17 cellular contexts compared by ENCODE assay signal in genomic region chr3:10259798-10260197, GRCh38. TPM values are rescaled to one million over a fixed set of nuclear protein-coding genes. Genes with fewer than 3 reads are reported as not detected.
DNase-seq lines count a peak whose midpoint lies in the region; ATAC-seq lines count a peak whose summit lies in the region.
"Had no signal": no experiment of that assay in that cellular context is flagged by ENCODE, and none has a peak within 500 bp of the region (broad histone marks: within the 10 kb centered on the region; RNA-seq: fewer than 3 reads in every experiment).

No MANE protein-coding gene starts in this region.

- CTCF ChIA-PET in CD8-positive, alpha-beta memory T cell (lab: Charles Lee), result interaction anchor here (1.2 kb wide), 1 partner anchor 28 kb away, joined by 3 read pairs; no protein-coding TSS in a partner anchor

- H3K36me3 Mint-ChIP-seq in activated T-cell treated with anti-CD3 and anti-CD28 coated beads, Interleukin-2, amount 50 U/mL, for 72 hours (ENCODE audit: insufficient read depth in 2 of 2), result peaks cover 23 to 43% of the 10 kb centered on the region in 2 donors
- H3K36me3 Mint-ChIP-seq in CD8-positive, alpha-beta memory T cell, result peaks cover 4 to 79% (median 28%) of the 10 kb centered on the region in 3 donors
- peaks cover 70% of the 10 kb centered on the region for H3K36me3 Mint-ChIP-seq in activated naive CD8-positive, alpha-beta T cell treated with anti-CD3 and anti-CD28 coated beads for 36 hours

- no peak overlapping the region for H3K4me3 ChIP-seq in CD8-positive, alpha-beta memory T cell (ENCODE audit: low read length)
- H3K4me3 ChIP-seq: Peyer's patch had no signal

- POLR2A ChIA-PET in CD8-positive, alpha-beta memory T cell (lab: Charles Lee), result no interaction called here

- peaks cover 65% of the 10 kb centered on the region for H3K4me1 Mint-ChIP-seq in activated T-cell treated with anti-CD3 and anti-CD28 coated beads, Interleukin-2, amount 50 U/mL, for 72 hours (ENCODE audit: low read depth)
- H3K4me1 Mint-ChIP-seq in CD8-positive, alpha-beta memory T cell, result peaks cover 71 to 90% (median 80%) of the 10 kb centered on the region in 3 donors
- H3K4me1 Mint-ChIP-seq in activated naive CD8-positive, alpha-beta T cell treated with anti-CD3 and anti-CD28 coated beads for 36 hours, result peaks cover 59% of the 10 kb centered on the region

- H3K27ac ChIP-seq in CD8-positive, alpha-beta memory T cell (ENCODE audit: low read depth, low read length), result no peak overlapping the region
- no peak overlapping the region for H3K27ac ChIP-seq in caudate nucleus (ENCODE audit: low read depth, low read length)
- H3K27ac ChIP-seq: Peyer's patch had no signal

- H3K4me1 ChIP-seq in CD8-positive, alpha-beta memory T cell (ENCODE audit: insufficient read depth, low read length), result peaks cover 45% of the 10 kb centered on the region

- peak overlapping the region in 1 of 2 donors; percentile 33 for H3K4me3 Mint-ChIP-seq in activated T-cell treated with anti-CD3 and anti-CD28 coated beads, Interleukin-2, amount 50 U/mL, for 72 hours
- H3K4me3 Mint-ChIP-seq in CD8-positive, alpha-beta memory T cell, result peak overlapping the region in 1 of 7 donors; percentile 48
- H3K4me3 Mint-ChIP-seq in activated naive CD8-positive, alpha-beta T cell treated with anti-CD3 and anti-CD28 coated beads for 36 hours, result no peak overlapping the region

- ATAC-seq in activated T-cell treated with anti-CD3 and anti-CD28 coated beads, Interleukin-2, amount 50 U/mL, for 72 hours (replicated peaks in 1 of 2), result peak in 1 of 2 donors; percentile 41
- no peak for ATAC-seq in sciatic nerve

- DNase-seq in activated T-cell treated with anti-CD3 and anti-CD28 coated beads, Interleukin-2, amount 50 U/mL, for 72 hours, result no peak
- DNase-seq in activated T-cell treated with anti-CD3 and anti-CD28 coated beads, Interleukin-2, amount 50 U/mL, for 1 hour, result no peak
- no peak for DNase-seq in CD8-positive, alpha-beta memory T cell
- DNase-seq in activated naive CD8-positive, alpha-beta T cell treated with anti-CD3 and anti-CD28 coated beads for 36 hours, result no peak
- DNase-seq in sciatic nerve (ENCODE audit: low spot score) (peak; percentile 1), NCI-H345 (lab: John Stamatoyannopoulos, UW) (no peak), caudate nucleus (lab: John Stamatoyannopoulos, UW) (no peak), cortex of kidney (lab: John Stamatoyannopoulos, UW) (no peak)
- DNase-seq: AML-193, DND-41, GDM1, GOT3, NCI-H1417 treated with DMSO at 0.1 percent for 48 hours, NCI-H2029, NCI-H524, Peyer's patch had no signal

- peak overlapping the region; percentile 33 for H3K27ac Mint-ChIP-seq in activated T-cell treated with anti-CD3 and anti-CD28 coated beads, Interleukin-2, amount 50 U/mL, for 72 hours
- peak overlapping the region in 7 of 8 donors; percentile 52 to 95 (median 73) for H3K27ac Mint-ChIP-seq in CD8-positive, alpha-beta memory T cell
- peak overlapping the region; percentile 23 for H3K27ac Mint-ChIP-seq in activated naive CD8-positive, alpha-beta T cell treated with anti-CD3 and anti-CD28 coated beads for 36 hours

- no peaks in the 10 kb centered on the region for H3K27me3 ChIP-seq in CD8-positive, alpha-beta memory T cell (ENCODE audit: insufficient read depth, low read length, poor library complexity, severe bottlenecking)
- H3K27me3 ChIP-seq: Peyer's patch had no signal

- H3K36me3 ChIP-seq in CD8-positive, alpha-beta memory T cell (ENCODE audit: insufficient read depth, low read length), result peaks cover 26% of the 10 kb centered on the region

- H3K9me3 Mint-ChIP-seq in activated T-cell treated with anti-CD3 and anti-CD28 coated beads, Interleukin-2, amount 50 U/mL, for 72 hours, result no peaks in the 10 kb centered on the region
- H3K9me3 Mint-ChIP-seq in CD8-positive, alpha-beta memory T cell, result no peaks in the 10 kb centered on the region
- H3K9me3 Mint-ChIP-seq in activated naive CD8-positive, alpha-beta T cell treated with anti-CD3 and anti-CD28 coated beads for 36 hours, result no peaks in the 10 kb centered on the region

- intact Hi-C loops in sciatic nerve (cut with DNase I), result no loop called here

- H3K27me3 Mint-ChIP-seq in activated T-cell treated with anti-CD3 and anti-CD28 coated beads, Interleukin-2, amount 50 U/mL, for 72 hours (ENCODE audit: low read depth), result no peaks in the 10 kb centered on the region
- no peaks in the 10 kb centered on the region for H3K27me3 Mint-ChIP-seq in CD8-positive, alpha-beta memory T cell
- H3K27me3 Mint-ChIP-seq in activated naive CD8-positive, alpha-beta T cell treated with anti-CD3 and anti-CD28 coated beads for 36 hours, result no peaks in the 10 kb centered on the region

- H3K9me3 ChIP-seq in CD8-positive, alpha-beta memory T cell (ENCODE audit: low read length), result no peaks in the 10 kb centered on the region
- H3K9me3 ChIP-seq: Peyer's patch had no signal

RNA-seq across cellular contexts. Expression of gene TATDN2, which starts 11.5 kb away (rescaled TPM):
- total RNA-seq in activated T-cell treated with anti-CD3 and anti-CD28 coated beads, Interleukin-2, amount 50 U/mL, for 72 hours, result 10 to 100 TPM; 40.8 to 49.8 TPM
- total RNA-seq in CD8-positive, alpha-beta memory T cell, result 10 to 100 TPM; 57.6 to 60.0 TPM
- polyA plus RNA-seq in CD8-positive, alpha-beta memory T cell, result 23.3 TPM
- total RNA-seq in activated naive CD8-positive, alpha-beta T cell treated with anti-CD3 and anti-CD28 coated beads for 36 hours, result 10 to 100 TPM; 41.6 to 48.5 TPM
- 31.7 TPM for total RNA-seq in sciatic nerve

RNA-seq across cellular contexts. Expression of gene GHRL, which starts 32.9 kb away (rescaled TPM):
- total RNA-seq in activated T-cell treated with anti-CD3 and anti-CD28 coated beads, Interleukin-2, amount 50 U/mL, for 72 hours, result 1 to 10 TPM in 1 of 2 donors, under 1 TPM in 1; 0.43 to 1.3 TPM
- under 1 TPM in 1 of 2 experiments, not detected in 1; 0.69 TPM for total RNA-seq in CD8-positive, alpha-beta memory T cell
- 0.16 TPM for polyA plus RNA-seq in CD8-positive, alpha-beta memory T cell
- total RNA-seq in activated naive CD8-positive, alpha-beta T cell treated with anti-CD3 and anti-CD28 coated beads for 36 hours, result under 1 TPM; 0.38 to 0.41 TPM
- 2.1 TPM for total RNA-seq in sciatic nerve
- total RNA-seq: HT-29 had no signal

Comparison
In these comparisons a context has a peak if more than half of its experiments do, and no peak if none do; other contexts are left out.
1. H3K27ac Mint-ChIP-seq: peak in every context shown above with its lines; median percentile 73 in CD8-positive, alpha-beta memory T cell; 33 in activated T-cell treated with anti-CD3 and anti-CD28 coated beads, Interleukin-2, amount 50 U/mL, for 72 hours; 23 in activated naive CD8-positive, alpha-beta T cell treated with anti-CD3 and anti-CD28 coated beads for 36 hours.